ENCODE assay signal across 8 cellular contexts in genomic region chr9:107486674-107487520, GRCh38. TPM values are rescaled to one million over a fixed set of nuclear protein-coding genes. Genes with fewer than 3 reads are reported as not detected.
DNase-seq lines count a peak whose midpoint lies in the region; ATAC-seq and TF ChIP-seq lines count a peak whose summit lies in the region.
"Had no signal": no experiment of that assay in that cellular context is flagged by ENCODE, and none has a peak within 500 bp of the region (broad histone marks: within the 10 kb centered on the region; RNA-seq: fewer than 3 reads in every experiment).

No MANE protein-coding gene starts in this region.

- POLR2A ChIA-PET in GM10248 (lab: Yijun Ruan, JAX): no interaction called here

- peak overlapping the region in 57 of 59 donors; percentile 4 to 81 (median 70) for H3K4me3 ChIP-seq in dorsolateral prefrontal cortex
- H3K4me3 ChIP-seq in lung: peak overlapping the region; percentile 90
- H3K4me3 ChIP-seq in thymus (ENCODE audit: low read length): peak overlapping the region; percentile 1

- ATAC-seq in lung (ENCODE audit: insufficient read depth, low FRiP score) (no peak), HG02759 (IDR thresholded peaks at IDR 0.05; ENCODE audit: unreplicated experiment) (no peak), GM21515 (IDR thresholded peaks at IDR 0.05; ENCODE audit: unreplicated experiment) (no peak)

- peaks cover 0 to 16% of the 10 kb centered on the region in 2 donors for H3K36me3 ChIP-seq in lung (ENCODE audit: control insufficient read depth in 2 of 2, insufficient read depth in 2 of 2, low read length in 2 of 2)
- H3K36me3 ChIP-seq in thymus (ENCODE audit: control insufficient read depth, insufficient read depth): no peaks in the 10 kb centered on the region

- WGBS in lung, 2 donors: 45 to 59% methylated on average over 31 of the region's 31 CpGs
- 81% methylated on average over 31 of the region's 31 CpGs for WGBS in thymus

- DNase-seq in NCI-H69 (lab: John Stamatoyannopoulos, UW) (peak; percentile 77), dorsolateral prefrontal cortex (no peak), lung (ENCODE audit: low spot score) (peak; percentile 29), GM10248 (ENCODE audit: extremely low spot score) (no peak)
- DNase-seq: NCI-H2107 had no signal

- intact Hi-C loops in dorsolateral prefrontal cortex (cut with DNase I): loop anchor here (2.0 to 10.0 kb wide), 6 partner anchors 785 to 1278 kb away; no protein-coding TSS in a partner anchor

- H3K27me3 ChIP-seq in dorsolateral prefrontal cortex: peaks cover 0 to 20% (median 0%) of the 10 kb centered on the region in 45 donors
- no peaks in the 10 kb centered on the region for H3K27me3 ChIP-seq in lung (ENCODE audit: control insufficient read depth, insufficient read depth)
- H3K27me3 ChIP-seq in thymus (ENCODE audit: control insufficient read depth, insufficient read depth): peaks cover 61% of the 10 kb centered on the region

- peaks cover 0 to 4% of the 10 kb centered on the region in 2 donors for H3K4me1 ChIP-seq in lung (ENCODE audit: control insufficient read depth in 2 of 2, insufficient read depth in 2 of 2, low read length in 2 of 2)
- H3K4me1 ChIP-seq in thymus (ENCODE audit: control insufficient read depth, insufficient read depth, low read length): peaks cover 14% of the 10 kb centered on the region

- H3K27ac ChIP-seq in dorsolateral prefrontal cortex (peak overlapping the region in 32 of 59 donors; percentile 4 to 91 (median 62)), lung (ENCODE audit: low read depth in 1 of 2, low read length in 1 of 2) (peak overlapping the region; percentile 94 to 98), thymus (ENCODE audit: low read depth) (no peak overlapping the region)

- no peak for TF ChIP-seq CTCF in dorsolateral prefrontal cortex (IDR thresholded peaks at IDR 0.05 in 54 of 56, conservative IDR thresholded peaks at IDR 0.05 in 2 of 56; ENCODE audit: low read depth in 1 of 56, partially characterized antibody in 56 of 56)
- no peak for TF ChIP-seq CTCF in lung (IDR thresholded peaks at IDR 0.05; ENCODE audit: control extremely low read depth, extremely low read depth)
- no peak for TF ChIP-seq CTCF in GM10248 (IDR thresholded peaks at IDR 0.05; ENCODE audit: control extremely low read depth, extremely low read depth, low read depth, missing control alignments)

- CTCF ChIA-PET in GM10248 (lab: Yijun Ruan, JAX): interaction anchor here (1.7 kb wide), 1 partner anchor 65 kb away, joined by 5 read pairs; no protein-coding TSS in a partner anchor

- H3K9me3 ChIP-seq in lung (ENCODE audit: control insufficient read depth in 2 of 2, insufficient read depth in 1 of 2, low read length in 1 of 2) (peaks cover 0 to 4% of the 10 kb centered on the region in 2 donors), thymus (ENCODE audit: control insufficient read depth) (no peaks in the 10 kb centered on the region)

RNA-seq across cellular contexts. Expression of gene KLF4, which starts 2.7 kb away (rescaled TPM):
- total RNA-seq in dorsolateral prefrontal cortex (10 to 100 TPM in 43 of 120 experiments, 1 to 10 TPM in 77; 1.7 to 32.7 (median 8.3) TPM), lung (10 to 100 TPM; 61.0 to 80.7 TPM)
- polyA plus RNA-seq in lung (10 to 100 TPM; 23.3 to 75.0 TPM), thymus (28.1 TPM)

Comparison
In these comparisons a context has a peak if more than half of its experiments do, and no peak if none do; other contexts are left out.
1. DNase-seq: peak in NCI-H69 (single experiment) and lung (single experiment); none in dorsolateral prefrontal cortex (0 of 10) and GM10248 (single experiment).
2. H3K4me3 ChIP-seq: peak in every context shown above with its lines; median percentile 90 in lung; 70 in dorsolateral prefrontal cortex; 1 in thymus.